Comparison of ENCODE assay signal across 7 cellular contexts in the genomic region with DNA sequence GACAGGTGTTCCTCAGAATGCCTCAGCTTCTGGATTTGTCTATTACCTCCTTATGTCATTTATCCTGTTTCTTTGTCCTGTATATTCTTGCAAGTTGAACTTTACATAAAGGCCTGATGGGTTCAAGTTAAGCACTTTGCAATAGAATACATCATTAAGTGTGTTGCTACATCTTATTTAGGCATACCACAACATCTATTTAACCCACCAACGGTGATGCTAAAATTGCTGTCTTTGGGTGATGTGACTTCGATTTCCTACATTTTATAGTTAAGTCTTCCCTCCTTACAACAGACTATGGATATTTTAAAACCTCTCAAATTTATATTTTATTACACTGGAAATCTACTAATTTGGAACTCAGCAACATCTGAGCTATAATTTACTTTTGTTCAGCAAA.
"Had no signal": no experiment of that assay in that cellular context is flagged by ENCODE, and none has a peak within 500 bp of the region (broad histone marks: within the 10 kb centered on the region; RNA-seq: fewer than 3 reads in every experiment).

No MANE protein-coding gene starts in this region.

- H3K4me3 ChIP-seq: K562 had no signal

- DNase-seq: IMR-90, KBM-7, KG1 had no signal

- H3K4me3 Mint-ChIP-seq: IgD-negative memory B cell had no signal

- ATAC-seq: HepG2, K562 had no signal

- H3K27ac ChIP-seq: HL-60 had no signal

- H3K4me1 Mint-ChIP-seq: IgD-negative memory B cell had no signal

- H3K36me3 Mint-ChIP-seq: IgD-negative memory B cell had no signal

- H3K27ac Mint-ChIP-seq: IgD-negative memory B cell had no signal
